ENCODE assay signal across 10 cellular contexts in the genomic region with DNA sequence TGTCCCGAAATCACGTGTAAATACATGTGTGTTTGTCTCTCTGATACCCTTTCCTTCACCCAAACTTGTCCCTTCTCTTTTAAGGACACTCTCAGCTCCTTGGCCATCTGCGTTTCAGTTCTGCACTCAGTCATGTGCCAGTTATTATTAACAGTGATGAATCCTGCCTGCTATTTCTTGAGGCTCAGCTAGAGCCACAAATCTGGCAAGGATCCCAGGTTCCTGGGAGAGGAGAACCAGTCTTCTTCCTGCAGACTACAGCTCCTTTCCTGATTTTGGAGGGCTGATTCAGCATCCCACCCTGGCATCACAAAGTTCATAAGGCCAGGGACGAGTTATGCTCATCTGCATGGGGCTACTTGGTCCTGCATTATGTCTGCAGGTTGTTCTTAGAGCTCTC. TPM values are rescaled to one million over a fixed set of nuclear protein-coding genes. Genes with fewer than 3 reads are reported as not detected.
DNase-seq lines count a peak whose midpoint lies in the region; ATAC-seq and TF ChIP-seq lines count a peak whose summit lies in the region.
"Had no signal": no experiment of that assay in that cellular context is flagged by ENCODE, and none has a peak within 500 bp of the region (broad histone marks: within the 10 kb centered on the region; RNA-seq: fewer than 3 reads in every experiment).

No MANE protein-coding gene starts in this region.

- peaks cover 67% of the 10 kb centered on the region for H3K27me3 Mint-ChIP-seq in T-helper 17 cell

- TF ChIP-seq CTCF in cardiac fibroblast (IDR thresholded peaks at IDR 0.05; ENCODE audit: low read depth, low read length): no peak

- H3K27ac Mint-ChIP-seq in T-helper 17 cell: no peak overlapping the region
- H3K27ac Mint-ChIP-seq: CD4-positive, CD25-positive, alpha-beta regulatory T cell had no signal

- no peak overlapping the region for H3K4me3 Mint-ChIP-seq in T-helper 17 cell

- no peak overlapping the region for H3K4me3 ChIP-seq in cardiac fibroblast (replicated peaks in 1 of 2; ENCODE audit: low read depth in 2 of 2, low read length in 2 of 2)

- ATAC-seq in T-helper 17 cell (no peak), HG03045 (IDR thresholded peaks at IDR 0.05; ENCODE audit: unreplicated experiment) (no peak)

- peaks cover 9% of the 10 kb centered on the region for H3K4me1 Mint-ChIP-seq in T-helper 17 cell

- no peaks in the 10 kb centered on the region for H3K9me3 ChIP-seq in T-helper 17 cell (ENCODE audit: control insufficient read depth, low read length, poor library complexity, severe bottlenecking)

- peak; percentile 71 for DNase-seq in A172 (ENCODE audit: low spot score)
- DNase-seq in LHCN-M2 (ENCODE audit: low read depth): peak; percentile 87
- peak; percentile 76 to 82 for DNase-seq in cardiac fibroblast (ENCODE audit: low read depth in 2 of 2)
- DNase-seq in midbrain (lab: John Stamatoyannopoulos, UW): peak; percentile 16
- DNase-seq in inferior parietal cortex (ENCODE audit: extremely low spot score): no peak
- DNase-seq in T-helper 17 cell: no peak
- no peak for DNase-seq in GF-D8 (lab: John Stamatoyannopoulos, UW)
- DNase-seq: KG1 had no signal

- peaks cover 3% of the 10 kb centered on the region for H3K36me3 Mint-ChIP-seq in T-helper 17 cell (ENCODE audit: low read depth)
- H3K36me3 Mint-ChIP-seq: CD4-positive, CD25-positive, alpha-beta regulatory T cell had no signal

RNA-seq across cellular contexts. Expression of a gene that starts 5.6 kb away (rescaled TPM):
- 4.2 and 6.0 TPM in 2 replicates for total RNA-seq in A172 (2014; rRNA removed; shearing (Covaris generic))
- total RNA-seq in LHCN-M2 (2014; rRNA removed): 42.1 and 53.2 TPM in 2 replicates
- polyA plus RNA-seq in LHCN-M2 (2012): 19.7 TPM
- total RNA-seq in T-helper 17 cell: under 1 TPM in 1 of 2 donors, not detected in 1; 0.07 TPM
- polyA plus RNA-seq: CD4-positive, CD25-positive, alpha-beta regulatory T cell had no signal

Comparison
In these comparisons a context has a peak if more than half of its experiments do, and no peak if none do; other contexts are left out.
1. DNase-seq: peak in A172 (single experiment), LHCN-M2 (single experiment), cardiac fibroblast (2 of 2) and midbrain (single experiment); none in inferior parietal cortex (single experiment), T-helper 17 cell (0 of 3) and GF-D8 (single experiment).